8 cellular contexts compared by ENCODE assay signal in genomic region chr2:127829845-127830246, GRCh38. TPM values are rescaled to one million over a fixed set of nuclear protein-coding genes. Genes with fewer than 3 reads are reported as not detected.
DNase-seq lines count a peak whose midpoint lies in the region; ATAC-seq, FAIRE-seq and TF ChIP-seq lines count a peak whose summit lies in the region.

No MANE protein-coding gene starts in this region.

- H3K9me3 ChIP-seq in astrocyte (ENCODE audit: insufficient read depth, low read depth, low read length): no peaks in the 10 kb centered on the region

- peaks cover 6% of the 10 kb centered on the region for H3K4me1 ChIP-seq in astrocyte (ENCODE audit: insufficient read depth, low read length)

- no peaks in the 10 kb centered on the region for H3K36me3 ChIP-seq in astrocyte (ENCODE audit: insufficient read depth, low read length)

- TF ChIP-seq CTCF in astrocyte (IDR thresholded peaks at IDR 0.05; ENCODE audit: insufficient read depth, low read depth, low read length): no peak

- H3K27ac Mint-ChIP-seq in astrocyte (ENCODE audit: unreplicated experiment): no peak overlapping the region

- no peak overlapping the region for H3K4me3 Mint-ChIP-seq in astrocyte (ENCODE audit: unreplicated experiment)

- H3K4me3 ChIP-seq in astrocyte (ENCODE audit: insufficient read depth, low read depth, low read length): no peak overlapping the region

- peaks cover 5% of the 10 kb centered on the region for H3K36me3 Mint-ChIP-seq in astrocyte (ENCODE audit: low read depth, unreplicated experiment)

- H3K27ac ChIP-seq in astrocyte (ENCODE audit: low read depth, low read length): no peak overlapping the region

- no peak overlapping the region for H3K9ac ChIP-seq in astrocyte (ENCODE audit: low read length)

- no peaks in the 10 kb centered on the region for H3K27me3 ChIP-seq in astrocyte (ENCODE audit: insufficient read depth, low read length)

- peaks cover 2% of the 10 kb centered on the region for H3K4me1 Mint-ChIP-seq in astrocyte (ENCODE audit: low read depth, unreplicated experiment)

- no peaks in the 10 kb centered on the region for H3K79me2 ChIP-seq in astrocyte (ENCODE audit: insufficient read depth, low read length)

- H3K4me2 ChIP-seq in astrocyte (ENCODE audit: low read length): no peak overlapping the region

- H3K27me3 Mint-ChIP-seq in astrocyte (ENCODE audit: low read depth, unreplicated experiment): peaks cover 5% of the 10 kb centered on the region

- H4K20me1 ChIP-seq in astrocyte (ENCODE audit: insufficient read depth, low read length): no peaks in the 10 kb centered on the region

- H3K9me3 Mint-ChIP-seq in astrocyte (ENCODE audit: unreplicated experiment): peaks cover 24% of the 10 kb centered on the region

- ATAC-seq in GM19035 (IDR thresholded peaks at IDR 0.05; ENCODE audit: unreplicated experiment) (peak; percentile 96), HG03039 (IDR thresholded peaks at IDR 0.05; ENCODE audit: unreplicated experiment) (peak; percentile 95)

- no peak for FAIRE-seq in astrocyte (lab: Jason Lieb, UNC)

- no peak overlapping the region for H2AFZ ChIP-seq in astrocyte (ENCODE audit: low read depth, low read length)

- DNase-seq in RPMI7951 (ENCODE audit: low read depth) (peak; percentile 68), astrocyte (ENCODE audit: low read depth) (peak; percentile 49), NCI-H1105 (lab: John Stamatoyannopoulos, UW) (no peak), inferior parietal cortex (ENCODE audit: extremely low spot score) (no peak), D341Med (ENCODE audit: low spot score) (no peak)
- peak; percentile 17 to 42 for DNase-seq in stimulated activated CD8-positive, alpha-beta memory T cell treated with anti-CD3 and anti-CD28 coated beads, Interleukin-15, amount 100 ng/mL, for 4 hours (ENCODE audit: low read depth in 2 of 2)

RNA-seq across cellular contexts. Expression of gene WDR33, which starts 18.9 kb away (rescaled TPM):
- 27.6 and 27.8 TPM in 2 replicates for total RNA-seq in RPMI7951 (2014; rRNA removed; shearing (Covaris generic))
- 40.9 and 41.8 TPM in 2 replicates for total RNA-seq in astrocyte

RNA-seq across cellular contexts. Expression of gene POLR2D, which starts 28.1 kb away (rescaled TPM):
- 23.4 and 23.7 TPM in 2 replicates for total RNA-seq in RPMI7951 (2014; rRNA removed; shearing (Covaris generic))
- 35.8 and 37.7 TPM in 2 replicates for total RNA-seq in astrocyte

RNA-seq across cellular contexts. Expression of gene AMMECR1L, which starts 55.9 kb away (rescaled TPM):
- total RNA-seq in RPMI7951 (2014; rRNA removed; shearing (Covaris generic)): 12.5 and 12.7 TPM in 2 replicates
- 30.5 and 32.2 TPM in 2 replicates for total RNA-seq in astrocyte

Comparison
In these comparisons a context has a peak if more than half of its experiments do, and no peak if none do; other contexts are left out.
1. DNase-seq: peak in RPMI7951 (single experiment), astrocyte (single experiment) and stimulated activated CD8-positive, alpha-beta memory T cell treated with anti-CD3 and anti-CD28 coated beads, Interleukin-15, amount 100 ng/mL, for 4 hours (2 of 2); none in NCI-H1105 (single experiment), inferior parietal cortex (single experiment) and D341Med (single experiment).